ENCODE assay signal across 8 cellular contexts in the genomic region with DNA sequence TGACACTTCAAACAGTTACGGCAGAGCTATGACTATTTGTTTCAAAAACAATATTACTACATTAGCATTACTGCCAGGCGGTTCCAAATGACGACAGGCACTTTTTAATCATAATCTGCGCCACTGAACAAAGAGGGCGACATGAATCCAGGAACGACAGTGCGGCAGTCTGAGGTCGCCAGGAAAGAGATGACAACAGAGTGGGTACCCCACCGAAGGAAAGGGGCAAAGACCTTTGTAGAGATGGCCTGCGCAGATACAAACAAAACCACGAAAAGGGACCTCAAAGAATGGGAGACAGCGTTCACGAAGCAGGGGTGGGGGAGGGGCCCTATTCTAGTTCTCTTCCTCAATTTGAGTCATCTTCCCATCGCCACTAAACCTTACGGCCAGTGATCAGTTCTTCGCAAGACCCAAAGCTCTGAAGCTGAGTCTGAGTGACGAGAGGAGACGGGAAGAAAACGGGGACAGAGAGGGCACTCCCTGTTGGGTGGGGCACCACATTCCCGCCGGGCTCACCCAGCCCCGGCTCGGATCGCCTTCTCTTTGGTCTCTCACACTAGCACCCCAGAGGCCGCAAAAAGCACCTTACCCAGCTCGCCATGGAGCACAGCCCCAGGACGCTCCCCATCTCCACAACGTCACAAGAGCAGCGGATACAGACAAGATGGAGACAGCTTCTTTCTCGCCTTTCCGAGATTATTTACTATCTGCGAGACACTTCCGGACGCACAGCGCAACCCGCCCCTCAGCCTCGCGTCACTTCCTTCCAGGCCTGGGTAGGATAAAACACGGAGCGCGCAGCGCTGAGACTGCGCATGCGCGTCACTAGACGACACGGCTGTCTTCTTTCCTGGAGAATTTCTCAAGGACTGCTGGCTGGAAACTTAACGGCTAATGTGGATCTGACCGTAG. TPM values are rescaled to one million over a fixed set of nuclear protein-coding genes. Genes with fewer than 3 reads are reported as not detected.
DNase-seq lines count a peak whose midpoint lies in the region; ATAC-seq and TF ChIP-seq lines count a peak whose summit lies in the region.

Gene SERINC1 (minus strand): TSS at position 701 of the 915 bp plus-strand sequence. CDS start 70 bp downstream, at position 631.

- peak within 1 kb of the TSS; percentile 85 for H3K9ac ChIP-seq in fibroblast of lung (ENCODE audit: insufficient read depth, low read length)

- H3K79me2 ChIP-seq in fibroblast of lung (ENCODE audit: control insufficient read depth, insufficient read depth, low read length), result peaks cover 53% of the 10 kb centered on the region

- H3K4me2 ChIP-seq in fibroblast of lung (ENCODE audit: extremely low read depth, insufficient read depth, low read length), result peak within 1 kb of the TSS; percentile 85

- H3K27ac Mint-ChIP-seq in activated T-helper 17 cell treated with anti-CD3 and anti-CD28 coated beads, Interleukin-2, amount 50 U/mL, for 72 hours, result peak within 1 kb of the TSS; percentile 97
- peak within 1 kb of the TSS; percentile 99 to 100 (median 100) for H3K27ac Mint-ChIP-seq in naive thymus-derived CD4-positive, alpha-beta T cell
- peak within 1 kb of the TSS; percentile 100 for H3K27ac Mint-ChIP-seq in stimulated activated naive B cell treated with anti-CD40 and anti-IgM and Interleukin-4, amounts not matched to agents 10 μg/mL and 1 μg/mL and 100 μg/mL, for 72 hours

- H3K36me3 Mint-ChIP-seq in activated T-helper 17 cell treated with anti-CD3 and anti-CD28 coated beads, Interleukin-2, amount 50 U/mL, for 72 hours (ENCODE audit: low read depth), result peaks cover 58% of the 10 kb centered on the region
- peaks cover 11 to 34% (median 26%) of the 10 kb centered on the region in 5 donors for H3K36me3 Mint-ChIP-seq in naive thymus-derived CD4-positive, alpha-beta T cell
- peaks cover 13 to 24% of the 10 kb centered on the region in 2 donors for H3K36me3 Mint-ChIP-seq in stimulated activated naive B cell treated with anti-CD40 and anti-IgM and Interleukin-4, amounts not matched to agents 10 μg/mL and 1 μg/mL and 100 μg/mL, for 72 hours

- H3K36me3 ChIP-seq in fibroblast of lung (ENCODE audit: control insufficient read depth, insufficient read depth, low read length), result no peaks in the 10 kb centered on the region
- H3K36me3 ChIP-seq in naive thymus-derived CD4-positive, alpha-beta T cell (ENCODE audit: control insufficient read depth in 2 of 3, insufficient read depth in 3 of 3, low read length in 3 of 3), result peaks cover 0 to 6% (median 0%) of the 10 kb centered on the region in 3 experiments

- POLR2A ChIA-PET in RWPE1 (lab: Yijun Ruan, JAX; ENCODE audit: low non-redundant PET), result no interaction called here
- POLR2A ChIA-PET in naive thymus-derived CD4-positive, alpha-beta T cell (lab: Charles Lee), result interaction anchor here (0.6 to 2.5 kb wide), 24 partner anchors 9 to 1188 kb away, joined by 3 to 20 read pairs (median 5); partner anchors contain the start of genes HSF2 and TBC1D32

- TF ChIP-seq CTCF in LNCaP clone FGC (IDR thresholded peaks at IDR 0.05; ENCODE audit: control insufficient read depth, extremely low read depth, insufficient read depth) (no peak), RWPE1 (conservative IDR thresholded peaks at IDR 0.05; ENCODE audit: low read depth) (no peak), fibroblast of lung (conservative IDR thresholded peaks at IDR 0.05 in 1 of 2, IDR thresholded peaks at IDR 0.05 in 1 of 2; ENCODE audit: low read depth in 1 of 2, low read length in 2 of 2) (no peak)

- peaks cover 25% of the 10 kb centered on the region for H3K4me1 Mint-ChIP-seq in activated T-helper 17 cell treated with anti-CD3 and anti-CD28 coated beads, Interleukin-2, amount 50 U/mL, for 72 hours
- peaks cover 24 to 53% (median 44%) of the 10 kb centered on the region in 7 donors for H3K4me1 Mint-ChIP-seq in naive thymus-derived CD4-positive, alpha-beta T cell
- peaks cover 11 to 25% of the 10 kb centered on the region in 2 donors for H3K4me1 Mint-ChIP-seq in stimulated activated naive B cell treated with anti-CD40 and anti-IgM and Interleukin-4, amounts not matched to agents 10 μg/mL and 1 μg/mL and 100 μg/mL, for 72 hours

- H3K27me3 Mint-ChIP-seq in activated T-helper 17 cell treated with anti-CD3 and anti-CD28 coated beads, Interleukin-2, amount 50 U/mL, for 72 hours, result no peaks in the 10 kb centered on the region
- H3K27me3 Mint-ChIP-seq in naive thymus-derived CD4-positive, alpha-beta T cell, result peaks cover 0 to 2% (median 0%) of the 10 kb centered on the region in 5 donors
- no peaks in the 10 kb centered on the region for H3K27me3 Mint-ChIP-seq in stimulated activated naive B cell treated with anti-CD40 and anti-IgM and Interleukin-4, amounts not matched to agents 10 μg/mL and 1 μg/mL and 100 μg/mL, for 72 hours

- H3K27me3 ChIP-seq in fibroblast of lung (ENCODE audit: control insufficient read depth, insufficient read depth, low read length), result no peaks in the 10 kb centered on the region
- no peaks in the 10 kb centered on the region for H3K27me3 ChIP-seq in naive thymus-derived CD4-positive, alpha-beta T cell (ENCODE audit: control insufficient read depth in 2 of 2, insufficient read depth in 2 of 2, low read length in 2 of 2)

- CTCF ChIA-PET in RWPE1 (lab: Yijun Ruan, JAX), result no interaction called here
- CTCF ChIA-PET in naive thymus-derived CD4-positive, alpha-beta T cell (lab: Charles Lee), result interaction anchor here (0.6 to 1.1 kb wide), 3 partner anchors 8 to 72 kb away, joined by 3 read pairs; partner anchors contain the start of gene HSF2

- no peaks in the 10 kb centered on the region for H3K9me3 ChIP-seq in fibroblast of lung (ENCODE audit: control insufficient read depth, insufficient read depth, low read depth, low read length)
- no peaks in the 10 kb centered on the region for H3K9me3 ChIP-seq in naive thymus-derived CD4-positive, alpha-beta T cell (ENCODE audit: control insufficient read depth in 2 of 3, low read length in 3 of 3)

- intact Hi-C loops in naive thymus-derived CD4-positive, alpha-beta T cell (cut with micrococcal nuclease), result loop anchor here (1.0 to 5.0 kb wide), 8 partner anchors 63 to 1137 kb away; partner anchors contain the start of genes HSF2 (in 2 of the 2), TBC1D32 (in 2 of the 2) and PKIB (in 1 of the 2)

- peaks cover 2% of the 10 kb centered on the region for H4K20me1 ChIP-seq in fibroblast of lung (ENCODE audit: control insufficient read depth, extremely low read depth, insufficient read depth, low read length)

- H3K4me3 Mint-ChIP-seq in activated T-helper 17 cell treated with anti-CD3 and anti-CD28 coated beads, Interleukin-2, amount 50 U/mL, for 72 hours, result peak within 1 kb of the TSS; percentile 93
- H3K4me3 Mint-ChIP-seq in naive thymus-derived CD4-positive, alpha-beta T cell, result peak within 1 kb of the TSS; percentile 98 to 100 (median 100)
- peak within 1 kb of the TSS; percentile 94 to 100 for H3K4me3 Mint-ChIP-seq in stimulated activated naive B cell treated with anti-CD40 and anti-IgM and Interleukin-4, amounts not matched to agents 10 μg/mL and 1 μg/mL and 100 μg/mL, for 72 hours

- H3K4me1 ChIP-seq in fibroblast of lung (ENCODE audit: control insufficient read depth, extremely low read depth, insufficient read depth, low read length), result no peaks in the 10 kb centered on the region
- H3K4me1 ChIP-seq in naive thymus-derived CD4-positive, alpha-beta T cell (ENCODE audit: control insufficient read depth in 2 of 2, insufficient read depth in 2 of 2, low read length in 2 of 2), result peaks cover 33 to 34% of the 10 kb centered on the region in 2 donors

- peak; percentile 98 for ATAC-seq in activated T-helper 17 cell treated with anti-CD3 and anti-CD28 coated beads, Interleukin-2, amount 50 U/mL, for 72 hours (replicated peaks)
- peak; percentile 96 for ATAC-seq in naive thymus-derived CD4-positive, alpha-beta T cell
- ATAC-seq in stimulated activated naive B cell treated with anti-CD40 and anti-IgM and Interleukin-4, amounts not matched to agents 10 μg/mL and 1 μg/mL and 100 μg/mL, for 72 hours (replicated peaks), result peak; percentile 99

- DNase-seq in Daoy (ENCODE audit: low read depth) (peak; percentile 96), GOT3 (lab: John Stamatoyannopoulos, UW) (peak; percentile 56), LNCaP clone FGC (ENCODE audit: low read depth) (peak; percentile 84), RWPE1 (ENCODE audit: low spot score) (peak; percentile 90), fibroblast of lung (ENCODE audit: low read depth in 2 of 2) (peak; percentile 92 to 96)
- peak; percentile 77 to 96 (median 92) for DNase-seq in naive thymus-derived CD4-positive, alpha-beta T cell
- peak; percentile 84 for DNase-seq in stimulated activated naive B cell treated with anti-CD40 and anti-IgM and Interleukin-4, amounts not matched to agents 10 μg/mL and 1 μg/mL and 100 μg/mL, for 72 hours

- H2AFZ ChIP-seq in fibroblast of lung (ENCODE audit: low read length), result peak within 1 kb of the TSS; percentile 99

- H3K27ac ChIP-seq in RWPE1 (peak within 1 kb of the TSS; percentile 91), fibroblast of lung (ENCODE audit: insufficient read depth, low read length) (peak within 1 kb of the TSS; percentile 95)
- peak within 1 kb of the TSS; percentile 98 for H3K27ac ChIP-seq in naive thymus-derived CD4-positive, alpha-beta T cell (ENCODE audit: low read depth, low read length)

- H3K4me3 ChIP-seq in LNCaP clone FGC (ENCODE audit: low read depth, low read length) (peak within 1 kb of the TSS; percentile 99), fibroblast of lung (replicated peaks in 1 of 4; ENCODE audit: control extremely low read depth in 1 of 4, insufficient read depth in 1 of 4, low read depth in 3 of 4, low read length in 4 of 4) (peak within 1 kb of the TSS; percentile 71 to 95 (median 77))
- H3K4me3 ChIP-seq in naive thymus-derived CD4-positive, alpha-beta T cell (ENCODE audit: low read length), result peak within 1 kb of the TSS; percentile 87

- no peaks in the 10 kb centered on the region for H3K9me3 Mint-ChIP-seq in activated T-helper 17 cell treated with anti-CD3 and anti-CD28 coated beads, Interleukin-2, amount 50 U/mL, for 72 hours
- peaks cover 0 to 5% (median 0%) of the 10 kb centered on the region in 11 donors for H3K9me3 Mint-ChIP-seq in naive thymus-derived CD4-positive, alpha-beta T cell
- H3K9me3 Mint-ChIP-seq in stimulated activated naive B cell treated with anti-CD40 and anti-IgM and Interleukin-4, amounts not matched to agents 10 μg/mL and 1 μg/mL and 100 μg/mL, for 72 hours, result no peaks in the 10 kb centered on the region

RNA-seq across cellular contexts. Expression of gene SERINC1, which starts in this region (rescaled TPM):
- 81.3 and 86.5 TPM in 2 replicates for total RNA-seq in Daoy (2014; rRNA removed; shearing (Covaris generic))
- 10 to 100 TPM; 47.7 to 72.1 TPM for total RNA-seq in activated T-helper 17 cell treated with anti-CD3 and anti-CD28 coated beads, Interleukin-2, amount 50 U/mL, for 72 hours
- total RNA-seq in fibroblast of lung, result 241 and 363 TPM in 2 replicates
- polyA plus RNA-seq in fibroblast of lung, result 176 and 306 TPM in 2 replicates
- 123 and 194 TPM in 2 replicates for polyA plus RNA-seq in fibroblast of lung (2012)
- 27.0 and 28.9 TPM in 2 replicates for polyA minus RNA-seq in fibroblast of lung (ENCODE audit: low replicate concordance)
- 100 to 1,000 TPM in 4 of 5 experiments, 10 to 100 TPM in 1; 63.7 to 139 (median 130) TPM for total RNA-seq in naive thymus-derived CD4-positive, alpha-beta T cell
- polyA plus RNA-seq in naive thymus-derived CD4-positive, alpha-beta T cell, result 100 to 1,000 TPM; 117 to 141 TPM

Comparison
In these comparisons a context has a peak if more than half of its experiments do, and no peak if none do; other contexts are left out.
1. Peak in every context shown above with its lines: DNase-seq, ATAC-seq, H3K4me3 ChIP-seq and H3K27ac ChIP-seq.